ENCODE assay signal across 18 cellular contexts in genomic region chr6:144372611-144373010, GRCh38.
DNase-seq lines count a peak whose midpoint lies in the region; ATAC-seq, FAIRE-seq and TF ChIP-seq lines count a peak whose summit lies in the region.
"Had no signal": no experiment of that assay in that cellular context is flagged by ENCODE, and none has a peak within 500 bp of the region (broad histone marks: within the 10 kb centered on the region; RNA-seq: fewer than 3 reads in every experiment).

No MANE protein-coding gene starts in this region.

- TF ChIP-seq EP300 in HepG2 (IDR thresholded peaks at IDR 0.05; ENCODE audit: low read depth in 2 of 2, low read length in 2 of 2) (no peak), HepG2 (CRISPR knock-in tag; IDR thresholded peaks at IDR 0.05; ENCODE audit: borderline replicate concordance) (no peak)

- H3K27ac ChIP-seq in HepG2 (ENCODE audit: extremely low read length, insufficient read depth, low read length) (no peak overlapping the region), right lobe of liver (no peak overlapping the region), epithelial cell of prostate (peak overlapping the region; percentile 56)

- no peak overlapping the region for H3K9ac ChIP-seq in HepG2 (ENCODE audit: insufficient read depth, low read depth, low read length)

- no peak overlapping the region for H2AFZ ChIP-seq in HepG2 (ENCODE audit: low read length)

- H4K20me1 ChIP-seq in HepG2 (ENCODE audit: insufficient read depth, low read length) = peaks cover 43% of the 10 kb centered on the region

- H3K27me3 ChIP-seq in HepG2 (ENCODE audit: control insufficient read depth in 1 of 2, insufficient read depth in 2 of 2, low read length in 2 of 2) = no peaks in the 10 kb centered on the region
- no peaks in the 10 kb centered on the region for H3K27me3 ChIP-seq in right lobe of liver
- H3K27me3 ChIP-seq in bronchial epithelial cell (ENCODE audit: control insufficient read depth, insufficient read depth, low read length) = no peaks in the 10 kb centered on the region

- H3K4me2 ChIP-seq in HepG2 (ENCODE audit: low read depth, low read length) = no peak overlapping the region

- FAIRE-seq in HepG2 (lab: Jason Lieb, UNC) (no peak), bronchial epithelial cell (lab: Jason Lieb, UNC) (no peak)
- FAIRE-seq: GM12891, H54 had no signal

- H3K4me3 ChIP-seq in HepG2 (replicated peaks in 1 of 3; ENCODE audit: insufficient read depth in 1 of 3, low read depth in 2 of 3, low read length in 3 of 3) = no peak overlapping the region
- no peak overlapping the region for H3K4me3 ChIP-seq in right lobe of liver
- no peak overlapping the region for H3K4me3 ChIP-seq in bronchial epithelial cell (ENCODE audit: low read depth, low read length)
- H3K4me3 ChIP-seq: HAP-1 had no signal

- intact Hi-C loops in HepG2 (cut with micrococcal nuclease; ENCODE audit: unreplicated experiment) (no loop called here), right lobe of liver (cut with DNase I) (no loop called here)

- TF ChIP-seq RAD21 in HepG2 (CRISPR knock-in tag; IDR thresholded peaks at IDR 0.05) = no peak

- TF ChIP-seq CTCF in HepG2 (CRISPR knock-in tag; IDR thresholded peaks at IDR 0.05) = no peak
- TF ChIP-seq CTCF in right lobe of liver (IDR thresholded peaks at IDR 0.05) = no peak
- TF ChIP-seq CTCF in bronchial epithelial cell (IDR thresholded peaks at IDR 0.05; ENCODE audit: insufficient read depth, low read length, severe bottlenecking) = no peak

- CTCF ChIA-PET in HepG2 (lab: Yijun Ruan, JAX; ENCODE audit: low intra/inter-chr PET ratio, low total read pairs) = no interaction called here

- in situ Hi-C loops in HepG2 (cut with HindIII; ENCODE audit: extremely low pct_ligation_motif_present, low pct_unique_long_range_greater_than_20kb) = no loop called here

- H3K36me3 ChIP-seq in HepG2 (replicated peaks in 1 of 2; ENCODE audit: control insufficient read depth in 1 of 2, insufficient read depth in 2 of 2, low read length in 2 of 2) (peaks cover 12 to 14% of the 10 kb centered on the region in 2 experiments; a peak in 4 of 5 replicates), right lobe of liver (no peaks in the 10 kb centered on the region), bronchial epithelial cell (ENCODE audit: control insufficient read depth, insufficient read depth, low read length) (no peaks in the 10 kb centered on the region)
- H3K36me3 ChIP-seq: HAP-1 had no signal

- H3K4me1 ChIP-seq in HepG2 (ENCODE audit: insufficient read depth, low read length) (peaks cover 40% of the 10 kb centered on the region), right lobe of liver (peaks cover 0 to 14% (median 0%) of the 10 kb centered on the region in 4 donors)
- H3K4me1 ChIP-seq: HAP-1 had no signal

- DNase-seq in HepG2 (ENCODE audit: low spot score) = no peak
- DNase-seq in right lobe of liver = no peak
- peak; percentile 63 for DNase-seq in bronchial epithelial cell (ENCODE audit: low read depth)
- DNase-seq in epithelial cell of prostate (ENCODE audit: low read depth, low spot score) = no peak
- DNase-seq in kidney glomerular epithelial cell (lab: John Stamatoyannopoulos, UW) = no peak
- DNase-seq in NCI-H1417 (lab: John Stamatoyannopoulos, UW) = no peak
- DNase-seq: C1 segment of cervical spinal cord; Calu3; CD4-positive, alpha-beta memory T cell; COR-L47; DMS53; DMS79 treated with DMSO at 0.1 percent for 48 hours; GF-D8; GOT3; HFFc6 had no signal

- H3K9me3 ChIP-seq in HepG2 (ENCODE audit: low read length) = no peaks in the 10 kb centered on the region
- no peaks in the 10 kb centered on the region for H3K9me3 ChIP-seq in right lobe of liver
- H3K9me3 ChIP-seq: HAP-1 had no signal

- WGBS in HepG2 (ENCODE audit: low lambda C conversion rate) = 93% methylated on average over 4 of the region's 4 CpGs
- WGBS in right lobe of liver (ENCODE audit: insufficient coverage, low coverage, low lambda C conversion rate, missing lambda C conversion rate) = 89% methylated on average over 4 of the region's 4 CpGs

- H3K79me2 ChIP-seq in HepG2 (ENCODE audit: insufficient read depth, low read length) = peaks cover 82% of the 10 kb centered on the region

- TF ChIP-seq POLR2A in HepG2 (IDR thresholded peaks at IDR 0.05; ENCODE audit: insufficient read depth in 1 of 2, low read depth in 2 of 2, low read length in 2 of 2) (no peak), right lobe of liver (IDR thresholded peaks at IDR 0.05) (no peak)

- no peak for ATAC-seq in HepG2
- no peak for ATAC-seq in right lobe of liver

- BruUV-seq in HepG2 (replicated peaks; lab: Mats Ljungman, UMichigan) = no TSS peak

- POLR2A ChIA-PET in HepG2 (lab: Yijun Ruan, JAX) = no interaction called here

TF ChIP-seq in HepG2, 621 proteins besides CTCF, POLR2A, EP300 and RAD21:
- TF ChIP-seq ZNF616 (CRISPR knock-in tag; IDR thresholded peaks at IDR 0.05; ENCODE audit: low read depth) (no peak), FOSL2 (CRISPR knock-in tag; IDR thresholded peaks at IDR 0.05) (0 out of 2 replicates have a peak, but pooled peaks have one; percentile 8)
